Comparison of ENCODE assay signal across 9 cellular contexts in genomic region chr7:128242661-128243060, GRCh38. TPM values are rescaled to one million over a fixed set of nuclear protein-coding genes. Genes with fewer than 3 reads are reported as not detected.
"Had no signal": no experiment of that assay in that cellular context is flagged by ENCODE, and none has a peak within 500 bp of the region (broad histone marks: within the 10 kb centered on the region; RNA-seq: fewer than 3 reads in every experiment).

No MANE protein-coding gene starts in this region.

- H3K4me1 Mint-ChIP-seq: IgD-negative memory B cell had no signal

- H3K27ac Mint-ChIP-seq: H9, IgD-negative memory B cell had no signal

- H3K4me3 ChIP-seq: GM23248 had no signal

- DNase-seq: GM23248, GOT3, H9, HCEC 1CT, KBM-7 had no signal

- H3K4me3 Mint-ChIP-seq: H9, IgD-negative memory B cell had no signal

- ATAC-seq: HepG2 had no signal

- H3K36me3 Mint-ChIP-seq: IgD-negative memory B cell had no signal

RNA-seq across cellular contexts. Expression of gene LEP, which starts 1.6 kb away (rescaled TPM):
- total RNA-seq: H4, H9, HepG2, HT1080 had no signal
